27 cellular contexts compared by ENCODE assay signal in the genomic region with DNA sequence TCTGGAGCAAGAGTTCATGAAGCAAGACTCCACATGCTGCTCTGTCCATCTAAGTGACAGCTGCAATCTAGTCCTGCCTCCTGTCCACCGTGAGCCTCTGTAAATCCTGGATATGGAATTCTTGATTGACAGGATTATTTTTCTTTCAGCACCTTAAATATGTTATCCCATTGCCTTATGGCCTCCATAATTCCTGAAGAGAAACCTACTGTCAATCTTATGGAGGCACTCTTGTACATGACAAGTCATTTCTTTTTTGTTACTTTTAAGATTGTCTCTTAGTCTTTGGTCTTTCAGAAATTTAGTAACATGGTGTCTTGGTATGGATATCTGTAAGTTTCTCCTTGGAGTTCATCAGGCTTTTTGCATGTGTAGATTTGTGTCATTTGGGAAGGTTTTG.
"Had no signal": no experiment of that assay in that cellular context is flagged by ENCODE, and none has a peak within 500 bp of the region (broad histone marks: within the 10 kb centered on the region; RNA-seq: fewer than 3 reads in every experiment).

No MANE protein-coding gene starts in this region.

- H3K4me3 ChIP-seq: colonic mucosa, esophagus squamous epithelium, gastrocnemius medialis, heart right ventricle, left lung, lower lobe of right lung, mucosa of descending colon had no signal

- H3K36me3 Mint-ChIP-seq: mesothelial cell of epicardium had no signal

- H3K27ac ChIP-seq: colonic mucosa, epithelial cell of prostate, esophagus squamous epithelium, gastrocnemius medialis, heart right ventricle, left lung, lower lobe of right lung had no signal

- H3K27me3 Mint-ChIP-seq: dendritic cell treated with granulocyte-macrophage colony-stimulating factor and Interleukin-4, amounts not matched to agents 40 ng/mL and 50 ng/mL, for 4 days had no signal

- H3K27me3 ChIP-seq: colonic mucosa, esophagus squamous epithelium, gastrocnemius medialis, heart right ventricle, left lung had no signal

- ATAC-seq: effector memory CD8-positive, alpha-beta T cell; esophagus mucosa; gastrocnemius medialis; heart right ventricle; left cardiac atrium; left lung; left ventricle myocardium superior; lower lobe of right lung; mucosa of descending colon had no signal

- H3K36me3 ChIP-seq: colonic mucosa, esophagus squamous epithelium, gastrocnemius medialis, heart right ventricle, left lung, lower lobe of right lung had no signal

- H3K9me3 ChIP-seq: colonic mucosa, esophagus squamous epithelium, gastrocnemius medialis, lower lobe of right lung, mucosa of descending colon had no signal

- H3K4me1 Mint-ChIP-seq: endodermal cell, mesothelial cell of epicardium had no signal

- H3K27ac Mint-ChIP-seq: dendritic cell treated with granulocyte-macrophage colony-stimulating factor and Interleukin-4, amounts not matched to agents 40 ng/mL and 50 ng/mL, for 4 days; effector memory CD8-positive, alpha-beta T cell; endodermal cell; mesothelial cell of epicardium had no signal

- DNase-seq: colonic mucosa; cortex of kidney; effector CD8-positive, alpha-beta T cell; effector memory CD8-positive, alpha-beta T cell; endodermal cell; erythroblast; esophagus squamous epithelium; foreskin fibroblast; foreskin melanocyte; gastrocnemius medialis; glutamatergic neuron; head of caudate nucleus; heart right ventricle; hippocampal formation; left cardiac atrium; left lung; left ventricle myocardium superior; lower lobe of right lung; mesenchymal stem cell; mucosa of descending colon had no signal

- FAIRE-seq: endometrium, islet of Langerhans, keratinocyte had no signal

- H3K4me1 ChIP-seq: colonic mucosa, esophagus squamous epithelium, gastrocnemius medialis, heart right ventricle, left lung, lower lobe of right lung had no signal

- H3K4me3 Mint-ChIP-seq: dendritic cell treated with granulocyte-macrophage colony-stimulating factor and Interleukin-4, amounts not matched to agents 40 ng/mL and 50 ng/mL, for 4 days; effector memory CD8-positive, alpha-beta T cell; endodermal cell; mesothelial cell of epicardium had no signal
